In genomic region chr19:45484273-45484945, GRCh38 we compare ENCODE assay signal across 2 cellular contexts.
TF ChIP-seq lines count a peak whose summit lies in the region.

No MANE protein-coding gene starts in this region.

TF ChIP-seq in IMR-90, 13 proteins besides CTCF, POLR2A, EP300 and RAD21:
- TF ChIP-seq MAFK (IDR thresholded peaks at IDR 0.05; ENCODE audit: low read depth, low read length) (no peak), MAZ (IDR thresholded peaks at IDR 0.05; ENCODE audit: borderline replicate concordance, low read depth, low read length) (no peak), CEBPB (IDR thresholded peaks at IDR 0.05; ENCODE audit: low read depth, low read length) (no peak)

TF ChIP-seq in K562, 482 proteins besides CTCF, POLR2A, EP300 and RAD21:
- TF ChIP-seq ZNF518B (CRISPR knock-in tag; IDR thresholded peaks at IDR 0.05) (no peak), NFE2L1 (tag; IDR thresholded peaks at IDR 0.05; ENCODE audit: borderline replicate concordance, low read depth) (no peak), SP2 (IDR thresholded peaks at IDR 0.05; ENCODE audit: extremely low read depth, low read depth, low read length, poor library complexity, severe bottlenecking) (no peak), RBM17 (IDR thresholded peaks at IDR 0.05; ENCODE audit: borderline replicate concordance, low read depth, low read length) (no peak), DNMT1 (IDR thresholded peaks at IDR 0.05) (no peak), PBX2 (CRISPR knock-in tag; IDR thresholded peaks at IDR 0.05; ENCODE audit: low read depth) (no peak), PBX2 (tag; conservative IDR thresholded peaks at IDR 0.05; ENCODE audit: low read depth) (no peak), PHF20 (IDR thresholded peaks at IDR 0.05; ENCODE audit: partially characterized antibody) (no peak), PHB (CRISPR knock-in tag; IDR thresholded peaks at IDR 0.05) (no peak), ZNF75A (CRISPR knock-in tag; IDR thresholded peaks at IDR 0.05) (no peak), HEY1 (CRISPR knock-in tag; IDR thresholded peaks at IDR 0.05; ENCODE audit: borderline replicate concordance) (no peak), ATF1 (CRISPR knock-in tag; IDR thresholded peaks at IDR 0.05) (no peak), ATF1 (tag; IDR thresholded peaks at IDR 0.05) (no peak), EGR1 (conservative IDR thresholded peaks at IDR 0.05) (peak; percentile 46; the same call in 1 of the 2 replicates), ZNF324 (CRISPR knock-in tag; IDR thresholded peaks at IDR 0.05) (no peak), SRF (CRISPR knock-in tag; IDR thresholded peaks at IDR 0.05) (no peak), ZBTB17 (CRISPR knock-in tag; IDR thresholded peaks at IDR 0.05) (peak; percentile 81), ZNF764 (CRISPR knock-in tag; IDR thresholded peaks at IDR 0.05; ENCODE audit: low read depth) (no peak), MTA3 (IDR thresholded peaks at IDR 0.05; ENCODE audit: borderline replicate concordance) (no peak), TEAD4 (IDR thresholded peaks at IDR 0.05; ENCODE audit: low read length) (no peak), TEAD4 (CRISPR knock-in tag; IDR thresholded peaks at IDR 0.05; ENCODE audit: borderline replicate concordance) (no peak), ZNF134 (CRISPR knock-in tag; conservative IDR thresholded peaks at IDR 0.05) (no peak), KHSRP (IDR thresholded peaks at IDR 0.05) (no peak), MLLT1 (IDR thresholded peaks at IDR 0.05) (peak in 1 of 2 experiments; percentile 85; a peak in 2 of 4 replicates), ZMIZ1 (IDR thresholded peaks at IDR 0.05; ENCODE audit: low read depth in 2 of 2, low read length in 2 of 2) (no peak), POLR3G (IDR thresholded peaks at IDR 0.05; ENCODE audit: extremely low read depth, insufficient read length, insufficient replicate concordance) (no peak)
- TF ChIP-seq, protein P1, sequence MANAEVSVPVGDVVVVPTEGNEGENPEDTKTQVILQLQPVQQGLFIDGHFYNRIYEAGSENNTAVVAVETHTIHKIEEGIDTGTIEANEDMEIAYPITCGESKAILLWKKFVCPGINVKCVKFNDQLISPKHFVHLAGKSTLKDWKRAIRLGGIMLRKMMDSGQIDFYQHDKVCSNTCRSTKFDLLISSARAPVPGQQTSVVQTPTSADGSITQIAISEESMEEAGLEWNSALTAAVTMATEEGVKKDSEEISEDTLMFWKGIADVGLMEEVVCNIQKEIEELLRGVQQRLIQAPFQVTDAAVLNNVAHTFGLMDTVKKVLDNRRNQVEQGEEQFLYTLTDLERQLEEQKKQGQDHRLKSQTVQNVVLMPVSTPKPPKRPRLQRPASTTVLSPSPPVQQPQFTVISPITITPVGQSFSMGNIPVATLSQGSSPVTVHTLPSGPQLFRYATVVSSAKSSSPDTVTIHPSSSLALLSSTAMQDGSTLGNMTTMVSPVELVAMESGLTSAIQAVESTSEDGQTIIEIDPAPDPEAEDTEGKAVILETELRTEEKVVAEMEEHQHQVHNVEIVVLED (CRISPR knock-in tag; IDR thresholded peaks at IDR 0.05) = no peak
- TF ChIP-seq, protein P2, sequence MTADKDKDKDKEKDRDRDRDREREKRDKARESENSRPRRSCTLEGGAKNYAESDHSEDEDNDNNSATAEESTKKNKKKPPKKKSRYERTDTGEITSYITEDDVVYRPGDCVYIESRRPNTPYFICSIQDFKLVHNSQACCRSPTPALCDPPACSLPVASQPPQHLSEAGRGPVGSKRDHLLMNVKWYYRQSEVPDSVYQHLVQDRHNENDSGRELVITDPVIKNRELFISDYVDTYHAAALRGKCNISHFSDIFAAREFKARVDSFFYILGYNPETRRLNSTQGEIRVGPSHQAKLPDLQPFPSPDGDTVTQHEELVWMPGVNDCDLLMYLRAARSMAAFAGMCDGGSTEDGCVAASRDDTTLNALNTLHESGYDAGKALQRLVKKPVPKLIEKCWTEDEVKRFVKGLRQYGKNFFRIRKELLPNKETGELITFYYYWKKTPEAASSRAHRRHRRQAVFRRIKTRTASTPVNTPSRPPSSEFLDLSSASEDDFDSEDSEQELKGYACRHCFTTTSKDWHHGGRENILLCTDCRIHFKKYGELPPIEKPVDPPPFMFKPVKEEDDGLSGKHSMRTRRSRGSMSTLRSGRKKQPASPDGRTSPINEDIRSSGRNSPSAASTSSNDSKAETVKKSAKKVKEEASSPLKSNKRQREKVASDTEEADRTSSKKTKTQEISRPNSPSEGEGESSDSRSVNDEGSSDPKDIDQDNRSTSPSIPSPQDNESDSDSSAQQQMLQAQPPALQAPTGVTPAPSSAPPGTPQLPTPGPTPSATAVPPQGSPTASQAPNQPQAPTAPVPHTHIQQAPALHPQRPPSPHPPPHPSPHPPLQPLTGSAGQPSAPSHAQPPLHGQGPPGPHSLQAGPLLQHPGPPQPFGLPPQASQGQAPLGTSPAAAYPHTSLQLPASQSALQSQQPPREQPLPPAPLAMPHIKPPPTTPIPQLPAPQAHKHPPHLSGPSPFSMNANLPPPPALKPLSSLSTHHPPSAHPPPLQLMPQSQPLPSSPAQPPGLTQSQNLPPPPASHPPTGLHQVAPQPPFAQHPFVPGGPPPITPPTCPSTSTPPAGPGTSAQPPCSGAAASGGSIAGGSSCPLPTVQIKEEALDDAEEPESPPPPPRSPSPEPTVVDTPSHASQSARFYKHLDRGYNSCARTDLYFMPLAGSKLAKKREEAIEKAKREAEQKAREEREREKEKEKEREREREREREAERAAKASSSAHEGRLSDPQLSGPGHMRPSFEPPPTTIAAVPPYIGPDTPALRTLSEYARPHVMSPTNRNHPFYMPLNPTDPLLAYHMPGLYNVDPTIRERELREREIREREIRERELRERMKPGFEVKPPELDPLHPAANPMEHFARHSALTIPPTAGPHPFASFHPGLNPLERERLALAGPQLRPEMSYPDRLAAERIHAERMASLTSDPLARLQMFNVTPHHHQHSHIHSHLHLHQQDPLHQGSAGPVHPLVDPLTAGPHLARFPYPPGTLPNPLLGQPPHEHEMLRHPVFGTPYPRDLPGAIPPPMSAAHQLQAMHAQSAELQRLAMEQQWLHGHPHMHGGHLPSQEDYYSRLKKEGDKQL (CRISPR knock-in tag; IDR thresholded peaks at IDR 0.05; ENCODE audit: borderline replicate concordance) = no peak
